In the genomic region with DNA sequence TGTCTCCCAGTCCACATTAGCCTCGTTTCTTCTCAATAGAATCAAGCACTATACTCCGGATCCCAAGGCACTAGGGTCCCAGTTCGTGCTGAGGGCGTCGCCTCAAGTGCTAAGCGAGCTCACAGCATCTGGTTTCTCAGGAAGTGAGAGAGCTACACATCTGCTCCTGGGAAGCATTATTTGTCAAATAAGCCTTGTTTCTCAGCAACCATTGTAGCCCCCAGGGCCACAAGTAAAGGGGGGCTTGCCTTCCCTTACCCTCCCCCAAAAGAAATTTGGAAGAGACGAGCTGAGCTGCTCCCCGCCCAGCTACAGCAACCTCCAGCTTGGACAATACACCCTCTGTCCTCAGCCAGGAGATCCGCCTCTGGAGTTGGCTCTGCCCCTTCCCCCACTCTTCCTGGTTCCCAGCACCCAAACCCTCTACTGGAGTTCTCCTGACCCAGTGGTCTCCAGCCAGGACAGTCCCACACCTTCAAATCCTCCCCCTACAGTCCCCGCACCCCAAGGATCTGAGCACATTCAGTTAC, we compare ENCODE assay signal across 11 cellular contexts. TPM values are rescaled to one million over a fixed set of nuclear protein-coding genes. Genes with fewer than 3 reads are reported as not detected.
DNase-seq lines count a peak whose midpoint lies in the region; TF ChIP-seq lines count a peak whose summit lies in the region.
"Had no signal": no experiment of that assay in that cellular context is flagged by ENCODE, and none has a peak within 500 bp of the region (broad histone marks: within the 10 kb centered on the region; RNA-seq: fewer than 3 reads in every experiment).

No MANE protein-coding gene starts in this region.

- H3K27ac ChIP-seq in tibial nerve = peak overlapping the region; percentile 95 to 99 (median 98)
- H3K27ac ChIP-seq: C4-2B had no signal

- peak; percentile 43 to 63 for TF ChIP-seq EP300 in tibial nerve (IDR thresholded peaks at IDR 0.05)

- H3K9me3 ChIP-seq in tibial nerve = no peaks in the 10 kb centered on the region

- 23 to 38% methylated on average over 10 of the region's 10 CpGs for WGBS in tibial nerve, 2 donors

- H3K27me3 ChIP-seq in tibial nerve = no peaks in the 10 kb centered on the region

- no peak for TF ChIP-seq CTCF in tibial nerve (IDR thresholded peaks at IDR 0.05)

- peak in 1 of 2 donors; percentile 37 for TF ChIP-seq POLR2A in tibial nerve (IDR thresholded peaks at IDR 0.05)

- peak overlapping the region; percentile 14 to 89 (median 16) for H3K4me3 ChIP-seq in tibial nerve

- peak; percentile 55 for DNase-seq in activated CD8-positive, alpha-beta memory T cell treated with anti-CD3 and anti-CD28 coated beads for 24 hours
- DNase-seq in activated CD8-positive, alpha-beta memory T cell treated with anti-CD3 and anti-CD28 coated beads, Interleukin-2, amount 50 U/mL, for 4 hours = no peak
- DNase-seq in cerebellar cortex (ENCODE audit: low spot score) = peak; percentile 66
- DNase-seq in midbrain (lab: John Stamatoyannopoulos, UW) = peak; percentile 67
- DNase-seq in tibial nerve (ENCODE audit: low spot score in 2 of 2) = peak in 1 of 2 donors; percentile 41
- no peak for DNase-seq in activated gamma-delta T cell (lab: John Stamatoyannopoulos, UW)
- DNase-seq in NCI-H1694 (lab: John Stamatoyannopoulos, UW) = no peak
- no peak for DNase-seq in activated T-cell treated with anti-CD3 and anti-CD28 coated beads for 4 hours
- DNase-seq: activated B cell treated with CpG ODN at 0.5 μM for 24 hours had no signal

- peaks cover 0 to 12% (median 0%) of the 10 kb centered on the region in 3 donors for H3K36me3 ChIP-seq in tibial nerve

- peaks cover 0 to 60% (median 47%) of the 10 kb centered on the region in 4 donors for H3K4me1 ChIP-seq in tibial nerve

RNA-seq across cellular contexts. Expression of gene TNS2, which starts 5.7 kb away (rescaled TPM):
- 100 to 1,000 TPM; 411 to 653 (median 546) TPM for total RNA-seq in tibial nerve

RNA-seq across cellular contexts. Expression of gene SPRYD3, which starts 35.1 kb away (rescaled TPM):
- total RNA-seq in tibial nerve = 10 to 100 TPM; 51.8 to 57.0 (median 54.3) TPM

RNA-seq across cellular contexts. Expression of gene EIF4B, which starts 37.9 kb away (rescaled TPM):
- 100 to 1,000 TPM; 297 to 484 (median 401) TPM for total RNA-seq in tibial nerve

RNA-seq across cellular contexts. Expression of gene IGFBP6, which starts 53.4 kb away (rescaled TPM):
- total RNA-seq in tibial nerve = 1,000 to 10,000 TPM; 1,043 to 8,473 (median 5,787) TPM
- total RNA-seq: activated B cell treated with CpG ODN at 0.5 μM for 24 hours had no signal

RNA-seq across cellular contexts. Expression of gene SOAT2, which starts 59.2 kb away (rescaled TPM):
- 1 to 10 TPM in 1 of 4 donors, under 1 TPM in 3; 0.30 to 2.9 (median 0.72) TPM for total RNA-seq in tibial nerve
- total RNA-seq: activated B cell treated with CpG ODN at 0.5 μM for 24 hours, NCI-H460 had no signal

Comparison
In these comparisons a context has a peak if more than half of its experiments do, and no peak if none do; other contexts are left out.
1. DNase-seq: peak in activated CD8-positive, alpha-beta memory T cell treated with anti-CD3 and anti-CD28 coated beads for 24 hours (single experiment), cerebellar cortex (single experiment) and midbrain (single experiment); none in activated CD8-positive, alpha-beta memory T cell treated with anti-CD3 and anti-CD28 coated beads, Interleukin-2, amount 50 U/mL, for 4 hours (single experiment), activated gamma-delta T cell (single experiment), NCI-H1694 (single experiment) and activated T-cell treated with anti-CD3 and anti-CD28 coated beads for 4 hours (single experiment).